ENCODE assay signal across 11 cellular contexts in genomic region chr11:113974741-113975470, GRCh38. TPM values are rescaled to one million over a fixed set of nuclear protein-coding genes. Genes with fewer than 3 reads are reported as not detected.
DNase-seq lines count a peak whose midpoint lies in the region; ATAC-seq and TF ChIP-seq lines count a peak whose summit lies in the region.
"Had no signal": no experiment of that assay in that cellular context is flagged by ENCODE, and none has a peak within 500 bp of the region (broad histone marks: within the 10 kb centered on the region; RNA-seq: fewer than 3 reads in every experiment).

Gene HTR3A, plus strand, starts transcription at chr11:113975108. Its CDS starts 218 bp downstream, at chr11:113975326.

- no peak within 1 kb of the TSS for H2BK20ac ChIP-seq in H9 (ENCODE audit: low read depth, low read length, poor library complexity, severe bottlenecking)

- H3K4ac ChIP-seq in H9 (ENCODE audit: low read depth, low read length) = no peak within 1 kb of the TSS

- no peak within 1 kb of the TSS for H4K5ac ChIP-seq in H9 (ENCODE audit: insufficient read length, low read depth, low read length)

- H3K4me3 ChIP-seq in CD8-positive, alpha-beta memory T cell (ENCODE audit: low read length) = no peak within 1 kb of the TSS
- H3K4me3 ChIP-seq: GM12878 had no signal

- H3K36me3 Mint-ChIP-seq in H9 (ENCODE audit: insufficient read depth in 1 of 3, low read depth in 3 of 3) = no peaks in the 10 kb centered on the region; a peak in 1 of 7 replicates
- H3K36me3 Mint-ChIP-seq in CD8-positive, alpha-beta memory T cell = peaks cover 0 to 2% (median 0%) of the 10 kb centered on the region in 3 donors

- POLR2A ChIA-PET in CD8-positive, alpha-beta memory T cell (lab: Charles Lee) = no interaction called here

- peak; percentile 58 for ATAC-seq in omental fat pad (ENCODE audit: low FRiP score)
- ATAC-seq in GM18505 (IDR thresholded peaks at IDR 0.05; ENCODE audit: unreplicated experiment) = no peak
- no peak for ATAC-seq in HG03342 (IDR thresholded peaks at IDR 0.05; ENCODE audit: unreplicated experiment)
- ATAC-seq: activated naive CD8-positive, alpha-beta T cell treated with anti-CD3 and anti-CD28 coated beads, Interleukin-2, amount 50 U/mL, for 24 hours; GM12878 had no signal

- H2BK5ac ChIP-seq in H9 (ENCODE audit: insufficient read length, low read length) = no peak within 1 kb of the TSS

- no CpG with 5 or more reads among the region's 12 CpGs for WGBS in H9 (ENCODE audit: extremely low coverage, insufficient read length, low lambda C conversion rate)

- TF ChIP-seq POLR2A in GM18505 (IDR thresholded peaks at IDR 0.05; ENCODE audit: borderline replicate concordance, extremely low read depth, insufficient read depth, insufficient read length) (no peak), erythroblast (IDR thresholded peaks at IDR 0.05; ENCODE audit: low read length) (no peak)

- H3K27me3 ChIP-seq in H9 (ENCODE audit: insufficient read depth, low read length) = no peaks in the 10 kb centered on the region
- no peaks in the 10 kb centered on the region for H3K27me3 ChIP-seq in CD8-positive, alpha-beta memory T cell (ENCODE audit: insufficient read depth, low read length, poor library complexity, severe bottlenecking)

- CTCF ChIA-PET in CD8-positive, alpha-beta memory T cell (lab: Charles Lee) = interaction anchor here (1.0 to 1.9 kb wide), 3 partner anchors 9 to 287 kb away, joined by 4 to 5 read pairs (median 4); no protein-coding TSS in a partner anchor

- no peaks in the 10 kb centered on the region; a peak in 1 of 5 replicates for H3K9me3 Mint-ChIP-seq in H9
- H3K9me3 Mint-ChIP-seq in CD8-positive, alpha-beta memory T cell = no peaks in the 10 kb centered on the region
- H3K9me3 Mint-ChIP-seq: activated naive CD8-positive, alpha-beta T cell treated with anti-CD3 and anti-CD28 coated beads, Interleukin-2, amount 50 U/mL, for 24 hours; nephron had no signal

- H2BK12ac ChIP-seq in H9 (ENCODE audit: insufficient read length, low read depth, low read length) = no peak within 1 kb of the TSS

- H3K36me3 ChIP-seq in CD8-positive, alpha-beta memory T cell (ENCODE audit: insufficient read depth, low read length) = no peaks in the 10 kb centered on the region

- H2BK15ac ChIP-seq in H9 (ENCODE audit: low read depth, low read length) = no peak within 1 kb of the TSS

- no peak within 1 kb of the TSS for H3K23ac ChIP-seq in H9 (ENCODE audit: insufficient read length, low read depth, low read length)

- H2BK120ac ChIP-seq in H9 (ENCODE audit: low read depth, low read length, poor library complexity, severe bottlenecking) = no peak within 1 kb of the TSS

- peak within 1 kb of the TSS; percentile 22 to 41; a peak in 4 of 5 replicates for H3K4me3 Mint-ChIP-seq in H9
- H3K4me3 Mint-ChIP-seq in CD8-positive, alpha-beta memory T cell = no peak within 1 kb of the TSS
- H3K4me3 Mint-ChIP-seq: activated naive CD8-positive, alpha-beta T cell treated with anti-CD3 and anti-CD28 coated beads, Interleukin-2, amount 50 U/mL, for 24 hours; nephron had no signal

- H3T11ph ChIP-seq in H9 (ENCODE audit: low read length) = no peak within 1 kb of the TSS

- peaks cover 3% of the 10 kb centered on the region for H3K23me2 ChIP-seq in H9 (ENCODE audit: insufficient read length, low read depth, low read length, poor library complexity, severe bottlenecking)

- no peak within 1 kb of the TSS for H2AK5ac ChIP-seq in H9 (ENCODE audit: insufficient read length, low read length)

- H2AFZ ChIP-seq in H9 (ENCODE audit: low read length) = peak within 1 kb of the TSS; percentile 63

- H3K9ac ChIP-seq in H9 (ENCODE audit: extremely low read depth, insufficient read length, low read length) = no peak within 1 kb of the TSS

- no peak within 1 kb of the TSS for H4K8ac ChIP-seq in H9 (replicated peaks; ENCODE audit: insufficient read length, low read depth, low read length)

- H3K27ac ChIP-seq in H9 (ENCODE audit: insufficient read length, low read depth, low read length) (no peak within 1 kb of the TSS), epithelial cell of prostate (no peak within 1 kb of the TSS)
- no peak within 1 kb of the TSS for H3K27ac ChIP-seq in CD8-positive, alpha-beta memory T cell (ENCODE audit: low read depth, low read length)

- H3K4me2 ChIP-seq in H9 (ENCODE audit: insufficient read depth, insufficient read length, low read length) = peak within 1 kb of the TSS; percentile 5

- H3K79me1 ChIP-seq in H9 (ENCODE audit: insufficient read depth, low read depth, low read length, poor library complexity, severe bottlenecking) = no peaks in the 10 kb centered on the region

- H3K4me1 ChIP-seq in H9 (ENCODE audit: insufficient read depth, low read length) = peaks cover 4% of the 10 kb centered on the region; the same call in 1 of the 2 replicates
- H3K4me1 ChIP-seq in CD8-positive, alpha-beta memory T cell (ENCODE audit: insufficient read depth, low read length) = no peaks in the 10 kb centered on the region

- no peak within 1 kb of the TSS for H4K91ac ChIP-seq in H9 (ENCODE audit: insufficient read length, low read depth, low read length)

- H4K20me1 ChIP-seq in H9 (ENCODE audit: control insufficient read depth, insufficient read depth, insufficient read length) = no peaks in the 10 kb centered on the region

- H3K4me1 Mint-ChIP-seq in H9 = peaks cover 21 to 23% of the 10 kb centered on the region in 2 experiments
- H3K4me1 Mint-ChIP-seq in CD8-positive, alpha-beta memory T cell = no peaks in the 10 kb centered on the region

- peak within 1 kb of the TSS in 2 of 3 experiments; percentile 61 to 75; a peak in 1 of 7 replicates for H3K27ac Mint-ChIP-seq in H9
- peak within 1 kb of the TSS in 1 of 8 donors; percentile 42 for H3K27ac Mint-ChIP-seq in CD8-positive, alpha-beta memory T cell
- H3K27ac Mint-ChIP-seq: activated naive CD8-positive, alpha-beta T cell treated with anti-CD3 and anti-CD28 coated beads, Interleukin-2, amount 50 U/mL, for 24 hours; nephron had no signal

- no peak within 1 kb of the TSS; the same call in 1 of the 2 replicates for H3K14ac ChIP-seq in H9 (ENCODE audit: insufficient read depth, low read length)

- H3K18ac ChIP-seq in H9 (ENCODE audit: insufficient read length, low read depth, low read length) = no peak within 1 kb of the TSS

- no peak within 1 kb of the TSS for H3K56ac ChIP-seq in H9 (ENCODE audit: insufficient read length, low read depth, low read length)

- no peaks in the 10 kb centered on the region for H3K9me3 ChIP-seq in H9 (ENCODE audit: control insufficient read depth, low read depth, low read length)
- no peaks in the 10 kb centered on the region for H3K9me3 ChIP-seq in CD8-positive, alpha-beta memory T cell (ENCODE audit: low read length)

- peaks cover 16% of the 10 kb centered on the region for H3K27me3 Mint-ChIP-seq in H9 (ENCODE audit: low read depth)
- peaks cover 9 to 24% of the 10 kb centered on the region in 2 donors for H3K27me3 Mint-ChIP-seq in CD8-positive, alpha-beta memory T cell
- H3K27me3 Mint-ChIP-seq: activated naive CD8-positive, alpha-beta T cell treated with anti-CD3 and anti-CD28 coated beads, Interleukin-2, amount 50 U/mL, for 24 hours had no signal

- no peaks in the 10 kb centered on the region for H3K79me2 ChIP-seq in H9 (ENCODE audit: insufficient read depth, low read length)

- DNase-seq in H9 (peak; percentile 91), NCI-H345 (lab: John Stamatoyannopoulos, UW) (peak; percentile 89), epithelial cell of prostate (ENCODE audit: low read depth, low spot score) (peak; percentile 8), omental fat pad (ENCODE audit: low spot score) (no peak), erythroblast (lab: John Stamatoyannopoulos, UW) (no peak)
- DNase-seq in CD8-positive, alpha-beta memory T cell = no peak
- DNase-seq: activated naive CD8-positive, alpha-beta T cell treated with anti-CD3 and anti-CD28 coated beads, Interleukin-2, amount 50 U/mL, for 24 hours had no signal

- TF ChIP-seq CTCF in H9 (conservative IDR thresholded peaks at IDR 0.05) (no peak; the same call in 2 of the 3 replicates), omental fat pad (IDR thresholded peaks at IDR 0.05) (no peak)

RNA-seq across cellular contexts. Expression of gene HTR3A, which starts in this region (rescaled TPM):
- 3.5 and 4.1 TPM in 2 replicates for total RNA-seq in H9 (2021)
- total RNA-seq in omental fat pad = under 1 TPM in 1 of 4 donors, not detected in 3; 0.88 TPM
- not detected for total RNA-seq in CD8-positive, alpha-beta memory T cell
- not detected for polyA plus RNA-seq in CD8-positive, alpha-beta memory T cell
- total RNA-seq: GM12878 had no signal
- polyA plus RNA-seq: GM12878 had no signal

Comparison
In these comparisons a context has a peak if more than half of its experiments do, and no peak if none do; other contexts are left out.
1. Peak in ATAC-seq in omental fat pad; RNA of the gene not detected or under 1 TPM.
2. DNase-seq: peak in H9 (single experiment), NCI-H345 (single experiment) and epithelial cell of prostate (single experiment); none in omental fat pad (single experiment), CD8-positive, alpha-beta memory T cell (0 of 5) and erythroblast (0 of 2).
3. H3K4me3 Mint-ChIP-seq: peak in H9 (2 of 2); none in CD8-positive, alpha-beta memory T cell (0 of 7).